Comparison of ENCODE assay signal across 28 cellular contexts in the genomic region with DNA sequence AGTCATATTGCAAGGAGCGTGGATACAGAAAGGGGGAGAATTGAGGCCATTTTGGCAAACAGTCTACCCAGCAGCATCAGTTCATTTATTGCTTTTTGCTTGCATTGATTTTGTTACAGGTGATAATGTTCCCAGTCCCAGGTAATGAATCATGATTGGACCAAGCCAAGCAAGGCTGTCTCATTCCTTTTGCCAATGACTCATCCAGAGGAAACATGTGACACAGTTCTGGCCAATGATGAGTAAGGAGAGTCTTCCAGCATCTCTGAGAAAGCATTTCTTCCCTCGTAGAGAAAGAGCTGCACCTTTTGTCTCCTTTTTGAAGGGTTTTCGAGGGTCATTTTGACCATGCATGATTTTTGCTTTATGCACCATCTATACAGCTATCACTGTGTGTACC.
A peak's percentile ranks its signal among the peaks of the same experiment; 100 is the strongest.
DNase-seq lines count a peak whose midpoint lies in the region; FAIRE-seq and TF ChIP-seq lines count a peak whose summit lies in the region.
"Had no signal": no experiment of that assay in that cellular context is flagged by ENCODE, and none has a peak within 500 bp of the region (broad histone marks: within the 10 kb centered on the region; RNA-seq: fewer than 3 reads in every experiment).

No MANE protein-coding gene starts in this region.

- FAIRE-seq in RCC 7860 (lab: Jason Lieb, UNC), result no peak
- FAIRE-seq: HepG2 had no signal

- H2AFZ ChIP-seq in mammary epithelial cell (ENCODE audit: low read depth, low read length), result no peak overlapping the region
- H2AFZ ChIP-seq in H9 (ENCODE audit: low read length), result no peak overlapping the region
- H2AFZ ChIP-seq: GM23338 had no signal

- H3K4me1 Mint-ChIP-seq in H9, result peaks cover 3 to 15% of the 10 kb centered on the region in 2 experiments
- H3K4me1 Mint-ChIP-seq: CD14-positive monocyte, GM23338 had no signal

- H3K9me3 Mint-ChIP-seq in H9, result peaks cover 6% of the 10 kb centered on the region in 2 experiments; a peak in 2 of 5 replicates

- no peak overlapping the region for H2BK20ac ChIP-seq in H9 (ENCODE audit: low read depth, low read length, poor library complexity, severe bottlenecking)

- no peaks in the 10 kb centered on the region for H3K27me3 ChIP-seq in mammary epithelial cell (ENCODE audit: insufficient read depth, low read length)
- no peaks in the 10 kb centered on the region for H3K27me3 ChIP-seq in mesendoderm (ENCODE audit: insufficient read depth, low read length, poor library complexity)
- no peaks in the 10 kb centered on the region; the same call in 1 of the 2 replicates for H3K27me3 ChIP-seq in H9 (ENCODE audit: insufficient read depth, low read length)
- H3K27me3 ChIP-seq: BE2C had no signal

- H3K4ac ChIP-seq in mesendoderm (ENCODE audit: low read depth, low read length) (no peak overlapping the region), H9 (ENCODE audit: low read depth, low read length) (no peak overlapping the region)

- H3K9me3 ChIP-seq in mammary epithelial cell (replicated peaks; ENCODE audit: insufficient read depth, low read length) (peaks cover 13% of the 10 kb centered on the region), H9 (ENCODE audit: control insufficient read depth, low read depth, low read length) (no peaks in the 10 kb centered on the region)
- H3K9me3 ChIP-seq: BE2C, HAP-1 had no signal

- no peaks in the 10 kb centered on the region for H3K79me2 ChIP-seq in mammary epithelial cell (ENCODE audit: insufficient read depth, low read length)
- H3K79me2 ChIP-seq in mesendoderm (ENCODE audit: control insufficient read depth, insufficient read depth, low read length), result no peaks in the 10 kb centered on the region
- no peaks in the 10 kb centered on the region for H3K79me2 ChIP-seq in H9 (ENCODE audit: insufficient read depth, low read length)

- no peak overlapping the region for H3K56ac ChIP-seq in mesendoderm (ENCODE audit: low read length)
- no peak overlapping the region for H3K56ac ChIP-seq in H9 (ENCODE audit: insufficient read length, low read depth, low read length)

- WGBS in mammary epithelial cell (ENCODE audit: low coverage, missing lambda C conversion rate), result 24% methylated on average over 3 of the region's 3 CpGs
- WGBS in mesendoderm (ENCODE audit: extremely low coverage, insufficient coverage, low lambda C conversion rate), result no CpG with 5 or more reads among the region's 3 CpGs
- no CpG with 5 or more reads among the region's 3 CpGs for WGBS in H9 (ENCODE audit: extremely low coverage, insufficient read length, low lambda C conversion rate)

- H4K91ac ChIP-seq in H9 (ENCODE audit: insufficient read length, low read depth, low read length), result no peak overlapping the region

- H3K4me2 ChIP-seq in mammary epithelial cell (ENCODE audit: insufficient read depth, low read depth, low read length) (no peak overlapping the region), mesendoderm (ENCODE audit: low read length) (no peak overlapping the region), H9 (ENCODE audit: insufficient read depth, insufficient read length, low read length) (no peak overlapping the region)
- H3K4me2 ChIP-seq: GM23338 had no signal

- no peak overlapping the region for H3K23ac ChIP-seq in mesendoderm (ENCODE audit: low read length)
- no peak overlapping the region for H3K23ac ChIP-seq in H9 (ENCODE audit: insufficient read length, low read depth, low read length)

- H3K4me3 Mint-ChIP-seq in H9, result no peak overlapping the region
- H3K4me3 Mint-ChIP-seq: CD14-positive monocyte; CD8-positive, alpha-beta memory T cell; GM23338; HFFc6 had no signal

- no peak overlapping the region for H4K8ac ChIP-seq in mesendoderm (ENCODE audit: low read depth, low read length)
- no peak overlapping the region for H4K8ac ChIP-seq in H9 (replicated peaks; ENCODE audit: insufficient read length, low read depth, low read length)

- H3K79me1 ChIP-seq in mesendoderm (ENCODE audit: low read length) (no peaks in the 10 kb centered on the region), H9 (ENCODE audit: insufficient read depth, low read depth, low read length, poor library complexity, severe bottlenecking) (no peaks in the 10 kb centered on the region)

- H3K36me3 Mint-ChIP-seq in H9 (ENCODE audit: insufficient read depth in 1 of 3, low read depth in 3 of 3), result peaks cover 0 to 7% (median 0%) of the 10 kb centered on the region in 3 experiments; a peak in 3 of 7 replicates
- H3K36me3 Mint-ChIP-seq: CD14-positive monocyte had no signal

- no peak for TF ChIP-seq CTCF in mammary epithelial cell (conservative IDR thresholded peaks at IDR 0.05 in 1 of 2, IDR thresholded peaks at IDR 0.05 in 1 of 2; ENCODE audit: extremely low read depth in 1 of 2, insufficient read depth in 1 of 2, low read depth in 1 of 2, low read length in 2 of 2)
- TF ChIP-seq CTCF in H9 (conservative IDR thresholded peaks at IDR 0.05), result no peak

- DNase-seq in Caki2 (ENCODE audit: low read depth) (peak; percentile 30), RCC 7860 (ENCODE audit: low spot score) (peak; percentile 3), mammary epithelial cell (peak; percentile 2), mesendoderm (peak; percentile 12), MV-4-11 (lab: John Stamatoyannopoulos, UW) (no peak), dermis blood vessel endothelial cell (no peak), H9 (no peak)
- DNase-seq: 8988T; ACHN; BE2C; Calu3; CD8-positive, alpha-beta memory T cell; DND-41; HFFc6; NCI-H1092; NCI-H1417 treated with DMSO at 0.1 percent for 48 hours; NCI-H1694 treated with DMSO at 0.1 percent for 48 hours; NCI-H2081; NCI-H2171; NCI-H226; NCI-H510A; NCI-H69; SIG-M5 had no signal

- intact Hi-C loops in mammary epithelial cell (cut with micrococcal nuclease), result no loop called here

- H3K14ac ChIP-seq in H9 (ENCODE audit: insufficient read depth, low read length), result no peak overlapping the region

- H3K18ac ChIP-seq in mesendoderm (ENCODE audit: low read length), result no peak overlapping the region
- no peak overlapping the region for H3K18ac ChIP-seq in H9 (ENCODE audit: insufficient read length, low read depth, low read length)

- H3K27ac ChIP-seq in mammary epithelial cell (ENCODE audit: insufficient read depth, low read depth, low read length) (no peak overlapping the region), mesendoderm (ENCODE audit: low read depth, low read length) (no peak overlapping the region), H9 (ENCODE audit: insufficient read length, low read depth, low read length) (no peak overlapping the region)
- H3K27ac ChIP-seq: SK-N-MC had no signal

- H3K4me3 ChIP-seq in mammary epithelial cell (replicated peaks in 1 of 3; ENCODE audit: insufficient read depth in 1 of 3, low read depth in 2 of 3, low read length in 3 of 3) (no peak overlapping the region), mesendoderm (ENCODE audit: low read length) (no peak overlapping the region)
- H3K4me3 ChIP-seq: GM23338, HAP-1, SK-N-MC had no signal

- dilution Hi-C loops in mammary epithelial cell (cut with HindIII; ENCODE audit: low sequenced_read_pairs), result no loop called here

- no peak overlapping the region for H3T11ph ChIP-seq in H9 (ENCODE audit: low read length)

- CTCF ChIA-PET in mammary epithelial cell (lab: Charles Lee; ENCODE audit: low non-redundant PET), result no interaction called here

- BruUV-seq in mammary epithelial cell (replicated peaks; lab: Mats Ljungman, UMichigan), result no TSS peak

- no peaks in the 10 kb centered on the region for H3K23me2 ChIP-seq in H9 (ENCODE audit: insufficient read length, low read depth, low read length, poor library complexity, severe bottlenecking)

- no peak overlapping the region for H3K27ac Mint-ChIP-seq in H9
- H3K27ac Mint-ChIP-seq: CD14-positive monocyte, GM23338, HFFc6 had no signal

- H2BK5ac ChIP-seq in mesendoderm (ENCODE audit: low read length), result no peak overlapping the region
- no peak overlapping the region for H2BK5ac ChIP-seq in H9 (ENCODE audit: insufficient read length, low read length)

- no peak overlapping the region for H2BK12ac ChIP-seq in H9 (ENCODE audit: insufficient read length, low read depth, low read length)

- in situ Hi-C loops in Caki2 (cut with HindIII; ENCODE audit: low pct_unique_long_range_greater_than_20kb, low sequenced_read_pairs), result no loop called here
- in situ Hi-C loops in mammary epithelial cell (cut with MboI; ENCODE audit: low sequenced_read_pairs in 2 of 2), result no loop called here

- no peak overlapping the region for H2AK5ac ChIP-seq in mesendoderm (ENCODE audit: low read length)
- no peak overlapping the region for H2AK5ac ChIP-seq in H9 (ENCODE audit: insufficient read length, low read length)

- H3K36me3 ChIP-seq in mammary epithelial cell (ENCODE audit: insufficient read depth, low read length) (no peaks in the 10 kb centered on the region), mesendoderm (ENCODE audit: control insufficient read depth, insufficient read depth, low read length) (no peaks in the 10 kb centered on the region)
- H3K36me3 ChIP-seq: BE2C, HAP-1 had no signal

- H3K27me3 Mint-ChIP-seq in H9 (ENCODE audit: low read depth), result peaks cover 19% of the 10 kb centered on the region

- no peak overlapping the region for H2BK120ac ChIP-seq in mesendoderm (ENCODE audit: low read depth, low read length)
- H2BK120ac ChIP-seq in H9 (ENCODE audit: low read depth, low read length, poor library complexity, severe bottlenecking), result no peak overlapping the region

- H2BK15ac ChIP-seq in mesendoderm (replicated peaks; ENCODE audit: low read depth) (no peak overlapping the region), H9 (ENCODE audit: low read depth, low read length) (no peak overlapping the region)

- H4K5ac ChIP-seq in mesendoderm (ENCODE audit: low read length) (no peak overlapping the region), H9 (ENCODE audit: insufficient read length, low read depth, low read length) (no peak overlapping the region)

- H3K4me1 ChIP-seq in mammary epithelial cell (ENCODE audit: insufficient read depth, low read length) (no peaks in the 10 kb centered on the region), mesendoderm (ENCODE audit: control insufficient read depth, low read depth, low read length) (no peaks in the 10 kb centered on the region), H9 (ENCODE audit: insufficient read depth, low read length) (no peaks in the 10 kb centered on the region)
- H3K4me1 ChIP-seq: BE2C, HAP-1 had no signal

- H4K20me1 ChIP-seq in mammary epithelial cell (ENCODE audit: insufficient read depth, low read length) (no peaks in the 10 kb centered on the region), H9 (ENCODE audit: control insufficient read depth, insufficient read depth, insufficient read length) (no peaks in the 10 kb centered on the region)

- H3K9ac ChIP-seq in mammary epithelial cell (ENCODE audit: insufficient read depth, low read length) (no peak overlapping the region), mesendoderm (ENCODE audit: low read length) (no peak overlapping the region), H9 (ENCODE audit: extremely low read depth, insufficient read length, low read length) (no peak overlapping the region)

Comparison
In these comparisons a context has a peak if more than half of its experiments do, and no peak if none do; other contexts are left out.
1. DNase-seq: peak in Caki2 (single experiment), RCC 7860 (single experiment), mammary epithelial cell (single experiment) and mesendoderm (single experiment); none in MV-4-11 (single experiment), dermis blood vessel endothelial cell (single experiment) and H9 (single experiment).